Comparison of ENCODE assay signal across 8 cellular contexts in genomic region chr12:3299929-3300832, GRCh38.
DNase-seq lines count a peak whose midpoint lies in the region; ATAC-seq, FAIRE-seq and TF ChIP-seq lines count a peak whose summit lies in the region.

No MANE protein-coding gene starts in this region.

- no peaks in the 10 kb centered on the region for H3K9me3 ChIP-seq in kidney (ENCODE audit: control insufficient read depth in 1 of 2, low read length in 2 of 2)

- H3K4me1 ChIP-seq in kidney (ENCODE audit: control insufficient read depth in 1 of 2, insufficient read depth in 1 of 2, low read depth in 1 of 2, low read length in 2 of 2) = peaks cover 0 to 11% of the 10 kb centered on the region in 2 donors

- H3K27ac ChIP-seq in kidney (ENCODE audit: low read depth in 2 of 2, low read length in 2 of 2) = no peak overlapping the region

- intact Hi-C loops in kidney (cut with DNase I) = no loop called here

- peak; percentile 53 for ATAC-seq in HG03108 (IDR thresholded peaks at IDR 0.05; ENCODE audit: unreplicated experiment)

- H3K4me3 ChIP-seq in kidney (ENCODE audit: low read length in 2 of 2) = peak overlapping the region in 1 of 2 donors; percentile 4

- TF ChIP-seq CTCF in kidney (IDR thresholded peaks at IDR 0.05; ENCODE audit: borderline replicate concordance, extremely low read depth, insufficient read depth) = peak; percentile 96

- DNase-seq in GM12892 (ENCODE audit: insufficient read length) = peak; percentile 79
- peak; percentile 84 for DNase-seq in NCI-H345 (lab: John Stamatoyannopoulos, UW)
- peak; percentile 45 for DNase-seq in activated CD4-positive, CD25-positive, alpha-beta regulatory T cell treated with anti-CD3 and anti-CD28 coated beads, Interleukin-2, amount 50 U/mL, for 16 hours (ENCODE audit: low read depth, low spot score)
- peak; percentile 65 for DNase-seq in central memory CD4-positive, alpha-beta T cell
- peak; percentile 96 for DNase-seq in kidney
- peak; percentile 70 to 80 (median 76) for DNase-seq in stimulated activated CD4-positive, alpha-beta T cell treated with anti-CD3 and anti-CD28 coated beads, Interleukin-12 subunit alpha, Interleukin-12 subunit beta, amount 100 ng/mL, for 48 hours (ENCODE audit: low read depth in 2 of 3, low spot score in 1 of 3)
- DNase-seq in GF-D8 (lab: John Stamatoyannopoulos, UW) = no peak

- no peak overlapping the region for H3K9ac ChIP-seq in kidney (ENCODE audit: low read length in 2 of 2)

- no peak for TF ChIP-seq POLR2A in GM12892 (IDR thresholded peaks at IDR 0.05; ENCODE audit: low read depth, low read length)

- no peaks in the 10 kb centered on the region for H3K36me3 ChIP-seq in kidney (ENCODE audit: control insufficient read depth in 1 of 2, insufficient read depth in 2 of 2, low read length in 2 of 2)

- FAIRE-seq in GM12892 (lab: Jason Lieb, UNC) (peak; percentile 94), kidney (lab: Jason Lieb, UNC) (no peak)
